Comparison of ENCODE assay signal across 11 cellular contexts in genomic region chr1:154422521-154422920, GRCh38. TPM values are rescaled to one million over a fixed set of nuclear protein-coding genes. Genes with fewer than 3 reads are reported as not detected.
DNase-seq lines count a peak whose midpoint lies in the region; ATAC-seq, FAIRE-seq and TF ChIP-seq lines count a peak whose summit lies in the region.
"Had no signal": no experiment of that assay in that cellular context is flagged by ENCODE, and none has a peak within 500 bp of the region (broad histone marks: within the 10 kb centered on the region; RNA-seq: fewer than 3 reads in every experiment).

No MANE protein-coding gene starts in this region.

- no peak overlapping the region for H3K56ac ChIP-seq in H1 (replicated peaks; ENCODE audit: insufficient read length, low read depth, low read length)

- TF ChIP-seq POLR2A in A549 (IDR thresholded peaks at IDR 0.05; ENCODE audit: low read length) = no peak
- TF ChIP-seq POLR2A in H1 (IDR thresholded peaks at IDR 0.05; ENCODE audit: control extremely low read depth in 1 of 2, low read depth in 2 of 2, low read length in 2 of 2) = no peak

- TF ChIP-seq RAD21 in A549 (conservative IDR thresholded peaks at IDR 0.05 in 1 of 2, IDR thresholded peaks at IDR 0.05 in 1 of 2) (no peak), H1 (IDR thresholded peaks at IDR 0.05 in 1 of 2, conservative IDR thresholded peaks at IDR 0.05 in 1 of 2; ENCODE audit: low read depth in 2 of 2, low read length in 2 of 2) (no peak)

- H3K23ac ChIP-seq in H1 (ENCODE audit: insufficient read length) = no peak overlapping the region

- peaks cover 27% of the 10 kb centered on the region for H3K4me1 Mint-ChIP-seq in progenitor cell of endocrine pancreas (ENCODE audit: low read depth)

- H3K36me3 ChIP-seq in HEK293 (ENCODE audit: control insufficient read depth in 2 of 2, insufficient read depth in 1 of 2, low read length in 2 of 2) = no peaks in the 10 kb centered on the region
- H3K36me3 ChIP-seq in H1 (ENCODE audit: control insufficient read depth in 2 of 4, insufficient read depth in 4 of 4, low read length in 3 of 4) = no peaks in the 10 kb centered on the region
- peaks cover 40% of the 10 kb centered on the region for H3K36me3 ChIP-seq in neutrophil

- H3K27ac ChIP-seq in A549 (peak overlapping the region; percentile 94 to 96), HEK293 (ENCODE audit: extremely low read depth, low read depth, low read length) (no peak overlapping the region), H1 (ENCODE audit: low read depth, low read length) (no peak overlapping the region), neutrophil (peak overlapping the region; percentile 61)

- H2BK12ac ChIP-seq in H1 (ENCODE audit: low read depth, low read length) = peak overlapping the region; percentile 75; the same call in 1 of the 2 replicates

- no peak overlapping the region for H2AFZ ChIP-seq in H1 (ENCODE audit: low read length)

- no peak overlapping the region for H3K9ac ChIP-seq in H1 (replicated peaks in 1 of 4; ENCODE audit: extremely low read depth in 1 of 4, low read depth in 3 of 4, low read length in 3 of 4)

- POLR2A ChIA-PET in A549 (lab: Yijun Ruan, JAX) = interaction anchor here (0.7 kb wide), 1 partner anchor 18 kb away, joined by 3 read pairs; no protein-coding TSS in a partner anchor
- POLR2A ChIA-PET in HEK293 (lab: Yijun Ruan, JAX) = no interaction called here
- POLR2A ChIA-PET in H1 (lab: Charles Lee; ENCODE audit: partially characterized antibody) = no interaction called here

- H3K4ac ChIP-seq in H1 (replicated peaks; ENCODE audit: insufficient read length, low read depth, low read length) = no peak overlapping the region

- no peak for TF ChIP-seq CTCF in A549 (IDR thresholded peaks at IDR 0.05)
- TF ChIP-seq CTCF in HEK293 (tag by site-specific recombination; IDR thresholded peaks at IDR 0.05) = no peak
- no peak for TF ChIP-seq CTCF in H1 (IDR thresholded peaks at IDR 0.05; ENCODE audit: control extremely low read depth in 1 of 3, insufficient read depth in 1 of 3, low read depth in 1 of 3, low read length in 3 of 3)
- TF ChIP-seq CTCF in neutrophil (IDR thresholded peaks at IDR 0.05) = no peak
- no peak for TF ChIP-seq CTCF in progenitor cell of endocrine pancreas (IDR thresholded peaks at IDR 0.05; ENCODE audit: unreplicated experiment)

- ATAC-seq in A549 = no peak
- ATAC-seq in HG02981 (IDR thresholded peaks at IDR 0.05; ENCODE audit: unreplicated experiment) = no peak
- ATAC-seq in GM21515 (IDR thresholded peaks at IDR 0.05; ENCODE audit: unreplicated experiment) = no peak

- H2BK20ac ChIP-seq in H1 (ENCODE audit: low read length) = peak overlapping the region; percentile 18; the same call in 1 of the 2 replicates

- peak overlapping the region; percentile 49 for H4K91ac ChIP-seq in H1 (replicated peaks; ENCODE audit: insufficient read length, low read length)

- no peak overlapping the region for H3K4me3 Mint-ChIP-seq in progenitor cell of endocrine pancreas (ENCODE audit: low read depth)

- peak overlapping the region; percentile 38 for H3K4me2 ChIP-seq in A549
- no peak overlapping the region for H3K4me2 ChIP-seq in H1 (ENCODE audit: insufficient read depth in 1 of 2, low read depth in 2 of 2, low read length in 2 of 2)

- H3K18ac ChIP-seq in H1 (ENCODE audit: extremely low read depth, low read length) = no peak overlapping the region

- peak overlapping the region; percentile 44; the same call in 1 of the 2 replicates for H2BK5ac ChIP-seq in H1 (ENCODE audit: low read depth, low read length)

- H3K36me3 Mint-ChIP-seq in progenitor cell of endocrine pancreas (ENCODE audit: insufficient read depth) = no peaks in the 10 kb centered on the region

- no peaks in the 10 kb centered on the region for H3K9me3 Mint-ChIP-seq in progenitor cell of endocrine pancreas (ENCODE audit: low read depth)

- no peak for TF ChIP-seq EP300 in A549 (IDR thresholded peaks at IDR 0.05)
- TF ChIP-seq EP300 in H1 (IDR thresholded peaks at IDR 0.05; ENCODE audit: borderline replicate concordance in 1 of 2, low read depth in 2 of 2, low read length in 2 of 2) = no peak

- no peak overlapping the region for H2AK5ac ChIP-seq in H1 (ENCODE audit: low read depth, low read length)

- H3K79me2 ChIP-seq in H1 (ENCODE audit: control insufficient read depth in 1 of 2, insufficient read depth in 2 of 2, low read length in 2 of 2) = no peaks in the 10 kb centered on the region

- DNase-seq in A549 (ENCODE audit: low read depth in 1 of 2, low spot score in 1 of 2) (no peak), H1 (ENCODE audit: low read depth in 1 of 2, low spot score in 2 of 2) (no peak), SKM-1 treated with dmso at 0.1 percent for 144 hours (lab: John Stamatoyannopoulos, UW; ENCODE audit: unreplicated experiment) (no peak), progenitor cell of endocrine pancreas (ENCODE audit: low spot score, unreplicated experiment) (no peak)

- peaks cover 2% of the 10 kb centered on the region for H3K27me3 Mint-ChIP-seq in progenitor cell of endocrine pancreas

- H3K9me3 ChIP-seq in A549 (no peaks in the 10 kb centered on the region), HEK293 (ENCODE audit: control insufficient read depth, insufficient read depth, low read depth, low read length) (no peaks in the 10 kb centered on the region), H1 (ENCODE audit: insufficient read depth in 2 of 2, low read depth in 1 of 2, low read length in 1 of 2) (no peaks in the 10 kb centered on the region), neutrophil (no peaks in the 10 kb centered on the region)

- no peak overlapping the region for H4K5ac ChIP-seq in H1 (ENCODE audit: insufficient read length, low read depth, low read length)

- 65% methylated on average over 9 of the region's 9 CpGs for WGBS in A549 (ENCODE audit: missing lambda C conversion rate)
- 93% methylated on average over 8 of the region's 9 CpGs; no CpG with 5 or more reads in 1 of the 2 experiments for WGBS in H1 (ENCODE audit: extremely low coverage in 1 of 2, insufficient coverage in 1 of 2, insufficient read length in 1 of 2, insufficient replicate concordance in 2 of 2, low coverage in 1 of 2, low lambda C conversion rate in 2 of 2, missing lambda C conversion rate in 1 of 2), 2 experiments

- no peaks in the 10 kb centered on the region for H3K23me2 ChIP-seq in H1 (ENCODE audit: low read depth, low read length)

- no peak overlapping the region for H2BK120ac ChIP-seq in H1 (replicated peaks; ENCODE audit: low read depth, low read length)

- no peak overlapping the region for H3K27ac Mint-ChIP-seq in progenitor cell of endocrine pancreas

- no peaks in the 10 kb centered on the region for H3K79me1 ChIP-seq in H1 (ENCODE audit: low read depth, low read length)

- no peak overlapping the region for H3K14ac ChIP-seq in H1 (ENCODE audit: insufficient read length)

- no peak overlapping the region for H4K8ac ChIP-seq in H1 (ENCODE audit: extremely low read depth, insufficient read depth, low read length)

- FAIRE-seq in A549 (lab: Jason Lieb, UNC) (no peak), H1 (lab: Jason Lieb, UNC) (no peak)
- FAIRE-seq: GM18507 had no signal

- H3K27me3 ChIP-seq in H1 (replicated peaks in 1 of 4; ENCODE audit: control insufficient read depth in 3 of 4, extremely low read depth in 1 of 4, insufficient read depth in 3 of 4, low read length in 3 of 4) (no peaks in the 10 kb centered on the region), neutrophil (no peaks in the 10 kb centered on the region)

- H3K4me3 ChIP-seq in A549 (no peak overlapping the region), HEK293 (ENCODE audit: low read depth, low read length) (no peak overlapping the region), H1 (ENCODE audit: extremely low read depth in 1 of 4, insufficient read depth in 2 of 4, low read depth in 3 of 4, low read length in 4 of 4) (no peak overlapping the region), neutrophil (ENCODE audit: low read depth in 1 of 2, low read length in 1 of 2) (no peak overlapping the region)

- no peaks in the 10 kb centered on the region for H4K20me1 ChIP-seq in H1 (replicated peaks in 1 of 2; ENCODE audit: control insufficient read depth in 1 of 2, insufficient read depth in 2 of 2, low read length in 2 of 2)

- CTCF ChIA-PET in A549 (lab: Yijun Ruan, JAX) = interaction anchor here (1.1 to 1.9 kb wide), 3 partner anchors 10 to 113 kb away, joined by 3 to 5 read pairs (median 3); no protein-coding TSS in a partner anchor
- CTCF ChIA-PET in HEK293 (lab: Yijun Ruan, JAX) = interaction anchor here (0.6 to 1.3 kb wide), 3 partner anchors 57 to 186 kb away, joined by 3 read pairs; no protein-coding TSS in a partner anchor
- CTCF ChIA-PET in H1 (lab: Charles Lee; ENCODE audit: partially characterized antibody) = interaction anchor here (0.7 to 1.8 kb wide), 4 partner anchors 9 to 144 kb away, joined by 3 to 4 read pairs (median 3); no protein-coding TSS in a partner anchor

- H2BK15ac ChIP-seq in H1 (ENCODE audit: low read length) = no peak overlapping the region

- H3K4me1 ChIP-seq in A549 (peaks cover 75% of the 10 kb centered on the region), HEK293 (ENCODE audit: control insufficient read depth, insufficient read depth, low read length) (peaks cover 21% of the 10 kb centered on the region), H1 (replicated peaks in 1 of 4; ENCODE audit: control insufficient read depth in 3 of 4, insufficient read depth in 4 of 4, low read length in 3 of 4) (peaks cover 0 to 7% (median 1%) of the 10 kb centered on the region in 4 experiments; a peak in 3 of 7 replicates), neutrophil (ENCODE audit: control insufficient read depth in 1 of 2, insufficient read depth in 1 of 2, low read depth in 1 of 2, low read length in 1 of 2) (peaks cover 62 to 72% of the 10 kb centered on the region in 2 experiments)

TF ChIP-seq in A549, 52 proteins besides CTCF, POLR2A, EP300 and RAD21 (continues in another document):
- TF ChIP-seq FOXS1 (CRISPR knock-in tag; IDR thresholded peaks at IDR 0.05) = no peak

TF ChIP-seq in H1, 55 proteins besides CTCF, POLR2A, EP300 and RAD21 (continues in another document):
- TF ChIP-seq YY1 (IDR thresholded peaks at IDR 0.05; ENCODE audit: low read depth, low read length) = no peak

RNA-seq across cellular contexts. Expression of gene IL6R, which starts 17.4 kb away (rescaled TPM):
- polyA plus RNA-seq in A549 (2011; rRNA removed) = 2.7 and 3.0 TPM in 2 replicates
- polyA plus RNA-seq in A549 (2012; cell fraction: cytosol; rRNA removed) = 3.0 and 3.3 TPM in 2 replicates
- polyA plus RNA-seq in A549 (2012; cell fraction: nucleus; rRNA removed) = 2.4 and 4.3 TPM in 2 replicates
- polyA plus RNA-seq in A549 (2017; fragmentation: RNase III; extraction: RNeasy Plus Mini Kit Qiagen cat#74134 plus additional on column Dnase treatment) = 1.8 to 2.2 TPM (median 1.8 TPM) in 3 replicates
- polyA minus RNA-seq in A549 (2011; rRNA and poly(A)+ RNA removed) = 6.1 and 7.1 TPM in 2 replicates
- 2.6 and 3.0 TPM in 2 replicates for total RNA-seq in H1 (2021; fragmentation: NEBNext Ultra II Directional; extraction: Animal tissue kit (Norgen Biotek cat#: 25700))
- 2.3 and 3.3 TPM in 2 replicates for polyA plus RNA-seq in H1 (2011; rRNA removed)
- 2.9 TPM for polyA plus RNA-seq in H1 (2011; cell fraction: cytosol; rRNA removed)
- polyA plus RNA-seq in H1 (2011; cell fraction: nucleus; rRNA removed) = 4.2 TPM
- 0.92 to 2.0 TPM (median 1.8 TPM) in 4 replicates for polyA plus RNA-seq in H1 (2012, experiment 1 of 2)
- 0.37 TPM for polyA plus RNA-seq in H1 (2012, experiment 2 of 2)
- polyA plus RNA-seq in H1 (2013, experiment 1 of 2) = 4.6 TPM
- polyA plus RNA-seq in H1 (2013, experiment 2 of 2) = 5.9 TPM
- polyA minus RNA-seq in H1 (2011; rRNA and poly(A)+ RNA removed) = 3.5 and 3.8 TPM in 2 replicates
- polyA minus RNA-seq in H1 (2011; cell fraction: cytosol; rRNA and poly(A)+ RNA removed) = 1.3 TPM
- polyA minus RNA-seq in H1 (2011; cell fraction: nucleus; rRNA and poly(A)+ RNA removed) = 4.1 TPM
- 2.0 and 3.1 TPM in 2 replicates for total RNA-seq in progenitor cell of endocrine pancreas
- total RNA-seq: OCI-LY7 had no signal
- polyA plus RNA-seq: neural cell had no signal

Comparison
In these comparisons a context has a peak if more than half of its experiments do, and no peak if none do; other contexts are left out.
1. H3K27ac ChIP-seq: peak in A549 (2 of 2) and neutrophil (single experiment); none in HEK293 (single experiment) and H1 (single experiment).